ENCODE assay signal across 1 cellular context in the genomic region with DNA sequence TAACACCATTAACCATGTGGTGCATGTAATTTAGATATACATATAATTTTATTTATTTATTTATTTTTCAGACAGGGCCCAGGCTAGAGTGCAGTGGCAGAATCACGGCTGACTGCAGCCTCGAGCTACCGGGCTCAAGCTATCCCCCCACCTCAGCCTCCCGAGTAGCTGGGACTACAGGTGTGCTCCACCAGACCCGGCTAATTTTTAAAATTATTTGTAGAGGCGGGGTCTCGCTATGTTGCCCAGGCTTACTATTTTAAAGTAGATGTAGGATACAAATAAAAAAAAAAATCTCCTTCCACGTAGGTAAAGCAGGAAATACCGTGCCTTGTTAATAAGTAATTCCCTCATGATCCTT.
TF ChIP-seq lines count a peak whose summit lies in the region.

No MANE protein-coding gene starts in this region.

TF ChIP-seq in HepG2, 621 proteins besides CTCF, POLR2A, EP300 and RAD21 (continues in another document):
- TF ChIP-seq CEBPB (IDR thresholded peaks at IDR 0.05; ENCODE audit: borderline replicate concordance, low read depth, low read length) (no peak), ZFP82 (CRISPR knock-in tag; IDR thresholded peaks at IDR 0.05; ENCODE audit: borderline replicate concordance) (0 out of 2 replicates have a peak, but pooled peaks have one; percentile 58), ZMYM3 (CRISPR knock-in tag; IDR thresholded peaks at IDR 0.05) (peak; percentile 79; the same call in 1 of the 2 replicates), ZNF607 (CRISPR knock-in tag; IDR thresholded peaks at IDR 0.05; ENCODE audit: borderline replicate concordance) (0 out of 2 replicates have a peak, but pooled peaks have one; percentile 46), ZFP36L1 (CRISPR knock-in tag; IDR thresholded peaks at IDR 0.05) (peak; percentile 37; the same call in 1 of the 2 replicates), SATB2 (CRISPR knock-in tag; IDR thresholded peaks at IDR 0.05) (no peak), ZSCAN12 (CRISPR knock-in tag; IDR thresholded peaks at IDR 0.05) (0 out of 2 replicates have a peak, but pooled peaks have one; percentile 19), NFKBIZ (CRISPR knock-in tag; IDR thresholded peaks at IDR 0.05) (0 out of 2 replicates have a peak, but pooled peaks have one; percentile 5), KDM1A (CRISPR knock-in tag; IDR thresholded peaks at IDR 0.05) (0 out of 2 replicates have a peak, but pooled peaks have one; percentile 18), ZNF460 (CRISPR knock-in tag; IDR thresholded peaks at IDR 0.05; ENCODE audit: borderline replicate concordance) (peak; percentile 60; the same call in 1 of the 2 replicates), ZNF547 (CRISPR knock-in tag; IDR thresholded peaks at IDR 0.05) (0 out of 2 replicates have a peak, but pooled peaks have one; percentile 0), ZNF570 (CRISPR knock-in tag; IDR thresholded peaks at IDR 0.05; ENCODE audit: borderline replicate concordance) (0 out of 2 replicates have a peak, but pooled peaks have one; percentile 11), BRCA1 (CRISPR knock-in tag; IDR thresholded peaks at IDR 0.05) (no peak), ZNF264 (CRISPR knock-in tag; IDR thresholded peaks at IDR 0.05) (no peak), SYNCRIP (IDR thresholded peaks at IDR 0.05; ENCODE audit: insufficient read depth, low read depth, low read length) (no peak), ZNF816 (CRISPR knock-in tag; IDR thresholded peaks at IDR 0.05; ENCODE audit: borderline replicate concordance) (0 out of 2 replicates have a peak, but pooled peaks have one; percentile 41), ZNF121 (CRISPR knock-in tag; IDR thresholded peaks at IDR 0.05) (peak; percentile 99), ZNF761 (CRISPR knock-in tag; conservative IDR thresholded peaks at IDR 0.05) (no peak)
- TF ChIP-seq, protein P1, sequence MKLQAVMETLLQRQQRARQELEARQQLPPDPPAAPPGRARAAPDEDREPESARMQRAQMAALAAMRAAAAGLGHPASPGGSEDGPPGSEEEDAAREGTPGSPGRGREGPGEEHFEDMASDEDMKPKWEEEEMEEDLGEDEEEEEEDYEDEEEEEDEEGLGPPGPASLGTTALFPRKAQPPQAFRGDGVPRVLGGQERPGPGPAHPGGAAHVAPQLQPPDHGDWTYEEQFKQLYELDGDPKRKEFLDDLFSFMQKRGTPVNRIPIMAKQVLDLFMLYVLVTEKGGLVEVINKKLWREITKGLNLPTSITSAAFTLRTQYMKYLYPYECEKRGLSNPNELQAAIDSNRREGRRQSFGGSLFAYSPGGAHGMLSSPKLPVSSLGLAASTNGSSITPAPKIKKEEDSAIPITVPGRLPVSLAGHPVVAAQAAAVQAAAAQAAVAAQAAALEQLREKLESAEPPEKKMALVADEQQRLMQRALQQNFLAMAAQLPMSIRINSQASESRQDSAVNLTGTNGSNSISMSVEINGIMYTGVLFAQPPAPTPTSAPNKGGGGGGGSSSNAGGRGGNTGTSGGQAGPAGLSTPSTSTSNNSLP (IDR thresholded peaks at IDR 0.05; ENCODE audit: low read depth, low read length), result no peak
- TF ChIP-seq, protein P2, sequence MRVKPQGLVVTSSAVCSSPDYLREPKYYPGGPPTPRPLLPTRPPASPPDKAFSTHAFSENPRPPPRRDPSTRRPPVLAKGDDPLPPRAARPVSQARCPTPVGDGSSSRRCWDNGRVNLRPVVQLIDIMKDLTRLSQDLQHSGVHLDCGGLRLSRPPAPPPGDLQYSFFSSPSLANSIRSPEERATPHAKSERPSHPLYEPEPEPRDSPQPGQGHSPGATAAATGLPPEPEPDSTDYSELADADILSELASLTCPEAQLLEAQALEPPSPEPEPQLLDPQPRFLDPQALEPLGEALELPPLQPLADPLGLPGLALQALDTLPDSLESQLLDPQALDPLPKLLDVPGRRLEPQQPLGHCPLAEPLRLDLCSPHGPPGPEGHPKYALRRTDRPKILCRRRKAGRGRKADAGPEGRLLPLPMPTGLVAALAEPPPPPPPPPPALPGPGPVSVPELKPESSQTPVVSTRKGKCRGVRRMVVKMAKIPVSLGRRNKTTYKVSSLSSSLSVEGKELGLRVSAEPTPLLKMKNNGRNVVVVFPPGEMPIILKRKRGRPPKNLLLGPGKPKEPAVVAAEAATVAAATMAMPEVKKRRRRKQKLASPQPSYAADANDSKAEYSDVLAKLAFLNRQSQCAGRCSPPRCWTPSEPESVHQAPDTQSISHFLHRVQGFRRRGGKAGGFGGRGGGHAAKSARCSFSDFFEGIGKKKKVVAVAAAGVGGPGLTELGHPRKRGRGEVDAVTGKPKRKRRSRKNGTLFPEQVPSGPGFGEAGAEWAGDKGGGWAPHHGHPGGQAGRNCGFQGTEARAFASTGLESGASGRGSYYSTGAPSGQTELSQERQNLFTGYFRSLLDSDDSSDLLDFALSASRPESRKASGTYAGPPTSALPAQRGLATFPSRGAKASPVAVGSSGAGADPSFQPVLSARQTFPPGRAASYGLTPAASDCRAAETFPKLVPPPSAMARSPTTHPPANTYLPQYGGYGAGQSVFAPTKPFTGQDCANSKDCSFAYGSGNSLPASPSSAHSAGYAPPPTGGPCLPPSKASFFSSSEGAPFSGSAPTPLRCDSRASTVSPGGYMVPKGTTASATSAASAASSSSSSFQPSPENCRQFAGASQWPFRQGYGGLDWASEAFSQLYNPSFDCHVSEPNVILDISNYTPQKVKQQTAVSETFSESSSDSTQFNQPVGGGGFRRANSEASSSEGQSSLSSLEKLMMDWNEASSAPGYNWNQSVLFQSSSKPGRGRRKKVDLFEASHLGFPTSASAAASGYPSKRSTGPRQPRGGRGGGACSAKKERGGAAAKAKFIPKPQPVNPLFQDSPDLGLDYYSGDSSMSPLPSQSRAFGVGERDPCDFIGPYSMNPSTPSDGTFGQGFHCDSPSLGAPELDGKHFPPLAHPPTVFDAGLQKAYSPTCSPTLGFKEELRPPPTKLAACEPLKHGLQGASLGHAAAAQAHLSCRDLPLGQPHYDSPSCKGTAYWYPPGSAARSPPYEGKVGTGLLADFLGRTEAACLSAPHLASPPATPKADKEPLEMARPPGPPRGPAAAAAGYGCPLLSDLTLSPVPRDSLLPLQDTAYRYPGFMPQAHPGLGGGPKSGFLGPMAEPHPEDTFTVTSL (CRISPR knock-in tag; IDR thresholded peaks at IDR 0.05; ENCODE audit: borderline replicate concordance), result 0 out of 2 replicates have a peak, but pooled peaks have one; percentile 19
- TF ChIP-seq, protein P3, sequence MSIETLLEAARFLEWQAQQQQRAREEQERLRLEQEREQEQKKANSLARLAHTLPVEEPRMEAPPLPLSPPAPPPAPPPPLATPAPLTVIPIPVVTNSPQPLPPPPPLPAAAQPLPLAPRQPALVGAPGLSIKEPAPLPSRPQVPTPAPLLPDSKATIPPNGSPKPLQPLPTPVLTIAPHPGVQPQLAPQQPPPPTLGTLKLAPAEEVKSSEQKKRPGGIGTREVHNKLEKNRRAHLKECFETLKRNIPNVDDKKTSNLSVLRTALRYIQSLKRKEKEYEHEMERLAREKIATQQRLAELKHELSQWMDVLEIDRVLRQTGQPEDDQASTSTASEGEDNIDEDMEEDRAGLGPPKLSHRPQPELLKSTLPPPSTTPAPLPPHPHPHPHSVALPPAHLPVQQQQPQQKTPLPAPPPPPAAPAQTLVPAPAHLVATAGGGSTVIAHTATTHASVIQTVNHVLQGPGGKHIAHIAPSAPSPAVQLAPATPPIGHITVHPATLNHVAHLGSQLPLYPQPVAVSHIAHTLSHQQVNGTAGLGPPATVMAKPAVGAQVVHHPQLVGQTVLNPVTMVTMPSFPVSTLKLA (IDR thresholded peaks at IDR 0.05), result no peak
- TF ChIP-seq, protein P4, sequence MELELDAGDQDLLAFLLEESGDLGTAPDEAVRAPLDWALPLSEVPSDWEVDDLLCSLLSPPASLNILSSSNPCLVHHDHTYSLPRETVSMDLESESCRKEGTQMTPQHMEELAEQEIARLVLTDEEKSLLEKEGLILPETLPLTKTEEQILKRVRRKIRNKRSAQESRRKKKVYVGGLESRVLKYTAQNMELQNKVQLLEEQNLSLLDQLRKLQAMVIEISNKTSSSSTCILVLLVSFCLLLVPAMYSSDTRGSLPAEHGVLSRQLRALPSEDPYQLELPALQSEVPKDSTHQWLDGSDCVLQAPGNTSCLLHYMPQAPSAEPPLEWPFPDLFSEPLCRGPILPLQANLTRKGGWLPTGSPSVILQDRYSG (CRISPR knock-in tag; IDR thresholded peaks at IDR 0.05), result 0 out of 2 replicates have a peak, but pooled peaks have one; percentile 4
- TF ChIP-seq, protein P5, sequence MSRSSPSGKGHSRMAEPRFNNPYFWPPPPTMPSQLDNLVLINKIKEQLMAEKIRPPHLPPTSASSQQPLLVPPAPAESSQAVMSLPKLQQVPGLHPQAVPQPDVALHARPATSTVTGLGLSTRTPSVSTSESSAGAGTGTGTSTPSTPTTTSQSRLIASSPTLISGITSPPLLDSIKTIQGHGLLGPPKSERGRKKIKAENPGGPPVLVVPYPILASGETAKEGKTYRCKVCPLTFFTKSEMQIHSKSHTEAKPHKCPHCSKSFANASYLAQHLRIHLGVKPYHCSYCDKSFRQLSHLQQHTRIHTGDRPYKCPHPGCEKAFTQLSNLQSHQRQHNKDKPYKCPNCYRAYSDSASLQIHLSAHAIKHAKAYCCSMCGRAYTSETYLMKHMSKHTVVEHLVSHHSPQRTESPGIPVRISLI (CRISPR knock-in tag; IDR thresholded peaks at IDR 0.05; ENCODE audit: borderline replicate concordance), result no peak
- TF ChIP-seq, protein P6, sequence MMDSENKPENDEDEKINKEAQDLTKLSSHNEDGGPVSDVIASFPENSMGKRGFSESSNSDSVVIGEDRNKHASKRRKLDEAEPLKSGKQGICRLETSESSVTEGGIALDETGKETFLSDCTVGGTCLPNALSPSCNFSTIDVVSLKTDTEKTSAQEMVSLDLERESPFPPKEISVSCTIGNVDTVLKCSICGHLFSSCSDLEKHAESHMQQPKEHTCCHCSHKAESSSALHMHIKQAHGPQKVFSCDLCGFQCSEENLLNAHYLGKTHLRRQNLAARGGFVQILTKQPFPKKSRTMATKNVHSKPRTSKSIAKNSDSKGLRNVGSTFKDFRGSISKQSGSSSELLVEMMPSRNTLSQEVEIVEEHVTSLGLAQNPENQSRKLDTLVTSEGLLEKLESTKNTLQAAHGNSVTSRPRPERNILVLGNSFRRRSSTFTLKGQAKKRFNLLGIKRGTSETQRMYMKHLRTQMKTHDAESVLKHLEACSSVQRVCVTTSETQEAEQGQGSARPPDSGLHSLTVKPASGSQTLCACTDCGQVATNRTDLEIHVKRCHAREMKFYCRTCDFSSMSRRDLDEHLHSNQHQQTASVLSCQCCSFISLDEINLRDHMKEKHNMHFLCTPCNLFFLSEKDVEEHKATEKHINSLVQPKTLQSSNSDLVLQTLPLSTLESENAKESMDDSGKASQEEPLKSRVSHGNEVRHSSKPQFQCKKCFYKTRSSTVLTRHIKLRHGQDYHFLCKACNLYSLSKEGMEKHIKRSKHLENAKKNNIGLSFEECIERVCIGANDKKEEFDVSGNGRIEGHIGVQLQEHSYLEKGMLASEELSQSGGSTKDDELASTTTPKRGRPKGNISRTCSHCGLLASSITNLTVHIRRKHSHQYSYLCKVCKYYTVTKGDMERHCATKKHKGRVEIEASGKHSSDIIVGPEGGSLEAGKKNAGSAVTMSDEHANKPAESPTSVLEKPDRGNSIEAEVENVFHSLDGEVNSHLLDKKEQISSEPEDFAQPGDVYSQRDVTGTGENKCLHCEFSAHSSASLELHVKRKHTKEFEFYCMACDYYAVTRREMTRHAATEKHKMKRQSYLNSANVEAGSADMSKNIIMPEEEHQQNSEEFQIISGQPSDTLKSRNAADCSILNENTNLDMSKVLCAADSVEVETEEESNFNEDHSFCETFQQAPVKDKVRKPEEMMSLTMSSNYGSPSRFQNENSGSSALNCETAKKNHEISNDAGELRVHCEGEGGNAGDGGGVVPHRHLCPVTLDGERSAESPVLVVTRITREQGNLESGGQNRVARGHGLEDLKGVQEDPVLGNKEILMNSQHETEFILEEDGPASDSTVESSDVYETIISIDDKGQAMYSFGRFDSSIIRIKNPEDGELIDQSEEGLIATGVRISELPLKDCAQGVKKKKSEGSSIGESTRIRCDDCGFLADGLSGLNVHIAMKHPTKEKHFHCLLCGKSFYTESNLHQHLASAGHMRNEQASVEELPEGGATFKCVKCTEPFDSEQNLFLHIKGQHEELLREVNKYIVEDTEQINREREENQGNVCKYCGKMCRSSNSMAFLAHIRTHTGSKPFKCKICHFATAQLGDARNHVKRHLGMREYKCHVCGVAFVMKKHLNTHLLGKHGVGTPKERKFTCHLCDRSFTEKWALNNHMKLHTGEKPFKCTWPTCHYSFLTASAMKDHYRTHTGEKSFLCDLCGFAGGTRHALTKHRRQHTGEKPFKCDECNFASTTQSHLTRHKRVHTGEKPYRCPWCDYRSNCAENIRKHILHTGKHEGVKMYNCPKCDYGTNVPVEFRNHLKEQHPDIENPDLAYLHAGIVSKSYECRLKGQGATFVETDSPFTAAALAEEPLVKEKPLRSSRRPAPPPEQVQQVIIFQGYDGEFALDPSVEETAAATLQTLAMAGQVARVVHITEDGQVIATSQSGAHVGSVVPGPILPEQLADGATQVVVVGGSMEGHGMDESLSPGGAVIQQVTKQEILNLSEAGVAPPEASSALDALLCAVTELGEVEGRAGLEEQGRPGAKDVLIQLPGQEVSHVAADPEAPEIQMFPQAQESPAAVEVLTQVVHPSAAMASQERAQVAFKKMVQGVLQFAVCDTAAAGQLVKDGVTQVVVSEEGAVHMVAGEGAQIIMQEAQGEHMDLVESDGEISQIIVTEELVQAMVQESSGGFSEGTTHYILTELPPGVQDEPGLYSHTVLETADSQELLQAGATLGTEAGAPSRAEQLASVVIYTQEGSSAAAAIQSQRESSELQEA (CRISPR knock-in tag; IDR thresholded peaks at IDR 0.05; ENCODE audit: not compliant biosample characterization), result peak; percentile 2
- TF ChIP-seq, protein P7, sequence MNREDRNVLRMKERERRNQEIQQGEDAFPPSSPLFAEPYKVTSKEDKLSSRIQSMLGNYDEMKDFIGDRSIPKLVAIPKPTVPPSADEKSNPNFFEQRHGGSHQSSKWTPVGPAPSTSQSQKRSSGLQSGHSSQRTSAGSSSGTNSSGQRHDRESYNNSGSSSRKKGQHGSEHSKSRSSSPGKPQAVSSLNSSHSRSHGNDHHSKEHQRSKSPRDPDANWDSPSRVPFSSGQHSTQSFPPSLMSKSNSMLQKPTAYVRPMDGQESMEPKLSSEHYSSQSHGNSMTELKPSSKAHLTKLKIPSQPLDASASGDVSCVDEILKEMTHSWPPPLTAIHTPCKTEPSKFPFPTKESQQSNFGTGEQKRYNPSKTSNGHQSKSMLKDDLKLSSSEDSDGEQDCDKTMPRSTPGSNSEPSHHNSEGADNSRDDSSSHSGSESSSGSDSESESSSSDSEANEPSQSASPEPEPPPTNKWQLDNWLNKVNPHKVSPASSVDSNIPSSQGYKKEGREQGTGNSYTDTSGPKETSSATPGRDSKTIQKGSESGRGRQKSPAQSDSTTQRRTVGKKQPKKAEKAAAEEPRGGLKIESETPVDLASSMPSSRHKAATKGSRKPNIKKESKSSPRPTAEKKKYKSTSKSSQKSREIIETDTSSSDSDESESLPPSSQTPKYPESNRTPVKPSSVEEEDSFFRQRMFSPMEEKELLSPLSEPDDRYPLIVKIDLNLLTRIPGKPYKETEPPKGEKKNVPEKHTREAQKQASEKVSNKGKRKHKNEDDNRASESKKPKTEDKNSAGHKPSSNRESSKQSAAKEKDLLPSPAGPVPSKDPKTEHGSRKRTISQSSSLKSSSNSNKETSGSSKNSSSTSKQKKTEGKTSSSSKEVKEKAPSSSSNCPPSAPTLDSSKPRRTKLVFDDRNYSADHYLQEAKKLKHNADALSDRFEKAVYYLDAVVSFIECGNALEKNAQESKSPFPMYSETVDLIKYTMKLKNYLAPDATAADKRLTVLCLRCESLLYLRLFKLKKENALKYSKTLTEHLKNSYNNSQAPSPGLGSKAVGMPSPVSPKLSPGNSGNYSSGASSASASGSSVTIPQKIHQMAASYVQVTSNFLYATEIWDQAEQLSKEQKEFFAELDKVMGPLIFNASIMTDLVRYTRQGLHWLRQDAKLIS (CRISPR knock-in tag; IDR thresholded peaks at IDR 0.05), result 0 out of 2 replicates have a peak, but pooled peaks have one; percentile 10
